28 cellular contexts compared by ENCODE assay signal in the genomic region with DNA sequence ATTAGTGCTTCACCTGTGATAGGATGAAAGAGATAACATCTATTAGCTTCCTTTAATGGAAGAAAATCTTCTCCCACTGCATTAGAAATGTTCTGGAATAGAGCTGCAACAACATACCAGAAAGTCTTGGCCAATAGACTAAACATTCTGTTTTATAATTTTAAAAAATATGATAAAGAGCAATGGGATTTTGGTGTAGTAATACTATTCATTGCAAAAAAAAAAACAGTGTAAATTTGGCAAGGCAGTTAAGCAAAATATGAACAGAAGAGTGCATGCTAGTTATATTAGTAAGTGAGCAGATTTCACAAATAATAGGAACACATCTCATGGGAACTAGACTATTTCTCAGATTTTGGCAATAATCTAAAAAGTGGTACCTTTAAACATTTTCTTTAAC. TPM values are rescaled to one million over a fixed set of nuclear protein-coding genes. Genes with fewer than 3 reads are reported as not detected.
A peak's percentile ranks its signal among the peaks of the same experiment; 100 is the strongest.
DNase-seq lines count a peak whose midpoint lies in the region; ATAC-seq, FAIRE-seq and TF ChIP-seq lines count a peak whose summit lies in the region.
"Had no signal": no experiment of that assay in that cellular context is flagged by ENCODE, and none has a peak within 500 bp of the region (broad histone marks: within the 10 kb centered on the region; RNA-seq: fewer than 3 reads in every experiment).

No MANE protein-coding gene starts in this region.

- H4K8ac ChIP-seq in IMR-90 (ENCODE audit: low read depth in 2 of 2, low read length in 2 of 2) = no peak overlapping the region

- TF ChIP-seq RAD21 in IMR-90 (IDR thresholded peaks at IDR 0.05; ENCODE audit: low read length) = no peak

- FAIRE-seq in HTR-8/SVneo (lab: Jason Lieb, UNC) = no peak
- FAIRE-seq: A549, GM12891 had no signal

- TF ChIP-seq POLR2A in IMR-90 (IDR thresholded peaks at IDR 0.05; ENCODE audit: low read depth, low read length) = no peak

- no peak overlapping the region for H3K18ac ChIP-seq in IMR-90 (ENCODE audit: low read depth, low read length)

- H3K9me3 ChIP-seq in IMR-90 (ENCODE audit: control insufficient read depth, insufficient read depth, low read length) = peaks cover 3% of the 10 kb centered on the region; the same call in 1 of the 2 replicates
- H3K9me3 ChIP-seq: A549, Caco-2, HAP-1, SJCRH30 had no signal

- no peak overlapping the region for H3K4ac ChIP-seq in IMR-90 (ENCODE audit: low read depth, low read length)

- H2BK15ac ChIP-seq in IMR-90 (ENCODE audit: low read depth, low read length) = no peak overlapping the region

- no peak overlapping the region for H2AK9ac ChIP-seq in IMR-90 (replicated peaks; ENCODE audit: low read depth, low read length, poor library complexity)

- no peak overlapping the region for H2BK20ac ChIP-seq in IMR-90 (ENCODE audit: low read depth, low read length)

- H3K14ac ChIP-seq in IMR-90 (replicated peaks; ENCODE audit: low read depth, low read length) = no peak overlapping the region

- no peak overlapping the region for H3K56ac ChIP-seq in IMR-90 (ENCODE audit: extremely low read depth, insufficient read depth, low read length)

- no peak for ATAC-seq in IMR-90 (ENCODE audit: low read depth)
- no peak for ATAC-seq in left cardiac atrium
- ATAC-seq: A549; CD8-positive, alpha-beta T cell; PC-3; Right ventricle myocardium inferior had no signal

- no peaks in the 10 kb centered on the region for H3K27me3 ChIP-seq in IMR-90 (ENCODE audit: control insufficient read depth, insufficient read depth, low read length)
- H3K27me3 ChIP-seq: SJCRH30 had no signal

- no peak overlapping the region for H2AK5ac ChIP-seq in IMR-90 (ENCODE audit: low read depth, low read length)

- dilution Hi-C loops in IMR-90 (cut with HindIII; ENCODE audit: low sequenced_read_pairs, unreplicated experiment) = no loop called here

- TF ChIP-seq CTCF in IMR-90 (conservative IDR thresholded peaks at IDR 0.05; ENCODE audit: low read depth, low read length) (no peak), choroid plexus epithelial cell (conservative IDR thresholded peaks at IDR 0.05; ENCODE audit: low read depth, low read length) (no peak), fibroblast of the aortic adventitia (IDR thresholded peaks at IDR 0.05; ENCODE audit: insufficient read depth, low read length) (no peak)

- no peak overlapping the region for H3K23ac ChIP-seq in IMR-90 (ENCODE audit: low read depth, low read length)

- H3K4me3 ChIP-seq in IMR-90 (ENCODE audit: insufficient read depth, low read depth, low read length) (no peak overlapping the region), choroid plexus epithelial cell (ENCODE audit: low read depth, low read length) (no peak overlapping the region), fibroblast of the aortic adventitia (ENCODE audit: low read depth, low read length) (no peak overlapping the region)
- H3K4me3 ChIP-seq: A549, HAP-1, SJCRH30 had no signal

- H4K91ac ChIP-seq in IMR-90 (ENCODE audit: insufficient read depth, low read depth, low read length) = no peak overlapping the region

- no TSS peak for BruUV-seq in IMR-90 (replicated peaks; lab: Mats Ljungman, UMichigan)

- POLR2A ChIA-PET in IMR-90 (lab: Charles Lee; ENCODE audit: unreplicated experiment) = no interaction called here

- no peak overlapping the region for H2AFZ ChIP-seq in IMR-90 (replicated peaks; ENCODE audit: low read length, poor library complexity)

- CTCF ChIA-PET in IMR-90 (lab: Yijun Ruan, JAX) = interaction anchor here (0.6 kb wide), 1 partner anchor 190 kb away, joined by 3 read pairs; no protein-coding TSS in a partner anchor

- no peaks in the 10 kb centered on the region for H4K20me1 ChIP-seq in IMR-90 (ENCODE audit: insufficient read depth, low read length)

- no peak overlapping the region for H2BK120ac ChIP-seq in IMR-90 (ENCODE audit: low read depth, low read length)

- no peak overlapping the region for H3K4me2 ChIP-seq in IMR-90 (ENCODE audit: low read depth, low read length)
- H3K4me2 ChIP-seq: A549 had no signal

- H3K4me1 ChIP-seq in IMR-90 (ENCODE audit: control insufficient read depth, insufficient read depth, low read length) = no peaks in the 10 kb centered on the region
- H3K4me1 ChIP-seq: Caco-2, HAP-1, SJCRH30 had no signal

- H3K27ac ChIP-seq in IMR-90 (ENCODE audit: insufficient read depth, low read length) = no peak overlapping the region
- H3K27ac ChIP-seq: C4-2B, HL-60, SJCRH30 had no signal

- in situ Hi-C loops in IMR-90 (cut with MboI; ENCODE audit: low sequenced_read_pairs) = no loop called here

- H3K9ac ChIP-seq in IMR-90 (ENCODE audit: low read depth, low read length) = no peak overlapping the region

- no peaks in the 10 kb centered on the region for H3K79me1 ChIP-seq in IMR-90 (ENCODE audit: low read depth in 1 of 2, low read length in 2 of 2)

- DNase-seq in IMR-90 (peak; percentile 7), choroid plexus epithelial cell (ENCODE audit: low read depth) (peak; percentile 17), fibroblast of the aortic adventitia (ENCODE audit: low read depth) (peak; percentile 76), NCI-H524 treated with DMSO at 0.1 percent for 48 hours (lab: John Stamatoyannopoulos, UW) (no peak), left cardiac atrium (no peak), HTR-8/SVneo (ENCODE audit: insufficient read length, low spot score) (no peak), occipital lobe (lab: John Stamatoyannopoulos, UW) (no peak)
- DNase-seq: Caco-2; CD8-positive, alpha-beta T cell; GDM1; GOT3; HFFc6; Karpas-422; NCI-H1092; NCI-H1417 treated with DMSO at 0.1 percent for 48 hours; NCI-H1694 treated with DMSO at 0.1 percent for 48 hours; NCI-H2081; NCI-H2171; NCI-H524; NCI-H774; PC-3; SJCRH30 had no signal

- H3K9me1 ChIP-seq in IMR-90 (ENCODE audit: insufficient read depth, low read length) = no peaks in the 10 kb centered on the region

- H4K5ac ChIP-seq in IMR-90 (ENCODE audit: low read depth, low read length) = no peak overlapping the region

- H3K36me3 ChIP-seq in IMR-90 (ENCODE audit: control insufficient read depth, insufficient read depth, low read length) = no peaks in the 10 kb centered on the region
- H3K36me3 ChIP-seq: HAP-1, SJCRH30 had no signal

- no peak overlapping the region for H2BK5ac ChIP-seq in IMR-90 (ENCODE audit: low read depth, low read length, poor library complexity, severe bottlenecking)

- intact Hi-C loops in IMR-90 (cut with micrococcal nuclease) (no loop called here), left cardiac atrium (cut with DNase I) (no loop called here)

TF ChIP-seq in IMR-90, 13 proteins besides CTCF, POLR2A, EP300 and RAD21:
- no peak for TF ChIP-seq NFE2L2 (IDR thresholded peaks at IDR 0.05; ENCODE audit: low read depth, low read length)
- no peak for TF ChIP-seq FOS (IDR thresholded peaks at IDR 0.05; ENCODE audit: low read depth, low read length)
- no peak for TF ChIP-seq MAFK (IDR thresholded peaks at IDR 0.05; ENCODE audit: low read depth, low read length)
- TF ChIP-seq, protein P1, sequence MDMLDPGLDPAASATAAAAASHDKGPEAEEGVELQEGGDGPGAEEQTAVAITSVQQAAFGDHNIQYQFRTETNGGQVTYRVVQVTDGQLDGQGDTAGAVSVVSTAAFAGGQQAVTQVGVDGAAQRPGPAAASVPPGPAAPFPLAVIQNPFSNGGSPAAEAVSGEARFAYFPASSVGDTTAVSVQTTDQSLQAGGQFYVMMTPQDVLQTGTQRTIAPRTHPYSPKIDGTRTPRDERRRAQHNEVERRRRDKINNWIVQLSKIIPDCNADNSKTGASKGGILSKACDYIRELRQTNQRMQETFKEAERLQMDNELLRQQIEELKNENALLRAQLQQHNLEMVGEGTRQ (IDR thresholded peaks at IDR 0.05; ENCODE audit: low read depth, low read length) = no peak
- TF ChIP-seq SMC3 (IDR thresholded peaks at IDR 0.05; ENCODE audit: low read depth, low read length) = no peak
- TF ChIP-seq CEBPB (IDR thresholded peaks at IDR 0.05; ENCODE audit: low read depth, low read length) = no peak
- TF ChIP-seq CHD1 (IDR thresholded peaks at IDR 0.05; ENCODE audit: low read depth, low read length) = no peak
- no peak for TF ChIP-seq MXI1 (IDR thresholded peaks at IDR 0.05; ENCODE audit: borderline replicate concordance, low read depth, low read length)
- TF ChIP-seq MAZ (IDR thresholded peaks at IDR 0.05; ENCODE audit: borderline replicate concordance, low read depth, low read length) = no peak
- no peak for TF ChIP-seq RCOR1 (IDR thresholded peaks at IDR 0.05; ENCODE audit: insufficient replicate concordance, low read length)
- no peak for TF ChIP-seq RFX5 (IDR thresholded peaks at IDR 0.05; ENCODE audit: low read depth, low read length)
- TF ChIP-seq, protein P2, sequence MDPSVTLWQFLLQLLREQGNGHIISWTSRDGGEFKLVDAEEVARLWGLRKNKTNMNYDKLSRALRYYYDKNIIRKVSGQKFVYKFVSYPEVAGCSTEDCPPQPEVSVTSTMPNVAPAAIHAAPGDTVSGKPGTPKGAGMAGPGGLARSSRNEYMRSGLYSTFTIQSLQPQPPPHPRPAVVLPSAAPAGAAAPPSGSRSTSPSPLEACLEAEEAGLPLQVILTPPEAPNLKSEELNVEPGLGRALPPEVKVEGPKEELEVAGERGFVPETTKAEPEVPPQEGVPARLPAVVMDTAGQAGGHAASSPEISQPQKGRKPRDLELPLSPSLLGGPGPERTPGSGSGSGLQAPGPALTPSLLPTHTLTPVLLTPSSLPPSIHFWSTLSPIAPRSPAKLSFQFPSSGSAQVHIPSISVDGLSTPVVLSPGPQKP (IDR thresholded peaks at IDR 0.05; ENCODE audit: borderline replicate concordance, low read depth, low read length) = no peak
- TF ChIP-seq BHLHE40 (IDR thresholded peaks at IDR 0.05; ENCODE audit: low read depth, low read length) = no peak

RNA-seq across cellular contexts. Expression of a gene that starts 43.3 kb away (rescaled TPM):
- total RNA-seq in IMR-90 (2012; rRNA removed) = 4.7 and 6.4 TPM in 2 replicates
- polyA plus RNA-seq in IMR-90 (2012; rRNA removed) = 4.8 and 5.4 TPM in 2 replicates
- polyA plus RNA-seq in IMR-90 (2012; cell fraction: cytosol; rRNA removed) = 3.1 and 5.4 TPM in 2 replicates
- 4.5 and 8.7 TPM in 2 replicates for polyA plus RNA-seq in IMR-90 (2012; cell fraction: nucleus; rRNA removed; ENCODE audit: low replicate concordance)
- 12.4 and 66.9 TPM in 2 replicates for total RNA-seq in fibroblast of the aortic adventitia (ENCODE audit: low replicate concordance)
- total RNA-seq in left cardiac atrium = 1 to 10 TPM; 5.7 to 7.7 TPM
- 370 TPM for total RNA-seq in occipital lobe

Comparison
In these comparisons a context has a peak if more than half of its experiments do, and no peak if none do; other contexts are left out.
1. DNase-seq: peak in IMR-90 (single experiment), choroid plexus epithelial cell (single experiment) and fibroblast of the aortic adventitia (single experiment); none in NCI-H524 treated with DMSO at 0.1 percent for 48 hours (single experiment), left cardiac atrium (single experiment), HTR-8/SVneo (single experiment) and occipital lobe (single experiment).